In the genomic region with DNA sequence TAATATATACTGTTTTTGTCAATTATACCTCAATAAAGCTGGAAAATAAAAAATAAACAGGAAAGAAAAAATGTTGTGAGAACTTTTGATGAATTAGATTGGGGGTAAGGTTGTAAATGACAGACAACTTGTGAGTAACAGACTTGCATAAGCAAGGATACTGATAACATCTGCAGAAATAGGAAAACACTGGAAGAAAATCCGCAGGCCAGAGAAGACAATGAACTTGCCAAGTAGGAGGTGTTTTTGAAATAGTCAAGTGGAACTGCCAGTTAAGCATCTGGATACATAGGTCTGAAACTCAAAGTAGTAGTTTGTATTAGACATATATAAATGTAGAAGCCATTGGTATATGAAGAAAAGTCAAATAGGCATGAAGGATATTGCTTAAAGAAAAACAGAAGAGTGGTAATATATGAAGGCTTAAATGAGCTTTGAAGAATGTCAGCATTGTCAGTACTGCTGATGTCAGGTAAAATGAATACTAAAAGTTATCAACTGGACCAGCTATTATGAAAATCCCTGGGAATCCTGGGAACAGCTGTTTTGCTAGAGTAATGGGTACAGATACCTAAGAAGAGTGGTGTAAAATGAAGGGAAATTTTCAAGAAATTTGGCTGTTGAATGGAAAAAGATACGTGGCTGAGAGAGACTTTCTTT, we compare ENCODE assay signal across 1 cellular context.
A peak's percentile ranks its signal among the peaks of the same experiment; 100 is the strongest.
TF ChIP-seq lines count a peak whose summit lies in the region.

No MANE protein-coding gene starts in this region.

TF ChIP-seq in IMR-90, 13 proteins besides CTCF, POLR2A, EP300 and RAD21 (continued from another document):
- TF ChIP-seq, protein P1, sequence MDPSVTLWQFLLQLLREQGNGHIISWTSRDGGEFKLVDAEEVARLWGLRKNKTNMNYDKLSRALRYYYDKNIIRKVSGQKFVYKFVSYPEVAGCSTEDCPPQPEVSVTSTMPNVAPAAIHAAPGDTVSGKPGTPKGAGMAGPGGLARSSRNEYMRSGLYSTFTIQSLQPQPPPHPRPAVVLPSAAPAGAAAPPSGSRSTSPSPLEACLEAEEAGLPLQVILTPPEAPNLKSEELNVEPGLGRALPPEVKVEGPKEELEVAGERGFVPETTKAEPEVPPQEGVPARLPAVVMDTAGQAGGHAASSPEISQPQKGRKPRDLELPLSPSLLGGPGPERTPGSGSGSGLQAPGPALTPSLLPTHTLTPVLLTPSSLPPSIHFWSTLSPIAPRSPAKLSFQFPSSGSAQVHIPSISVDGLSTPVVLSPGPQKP (IDR thresholded peaks at IDR 0.05; ENCODE audit: borderline replicate concordance, low read depth, low read length), result no peak
- no peak for TF ChIP-seq RFX5 (IDR thresholded peaks at IDR 0.05; ENCODE audit: low read depth, low read length)
- TF ChIP-seq MAZ (IDR thresholded peaks at IDR 0.05; ENCODE audit: borderline replicate concordance, low read depth, low read length), result no peak
- TF ChIP-seq MAFK (IDR thresholded peaks at IDR 0.05; ENCODE audit: low read depth, low read length), result peak; percentile 34; the same call in 1 of the 2 replicates
